ENCODE assay signal across 15 cellular contexts in the genomic region with DNA sequence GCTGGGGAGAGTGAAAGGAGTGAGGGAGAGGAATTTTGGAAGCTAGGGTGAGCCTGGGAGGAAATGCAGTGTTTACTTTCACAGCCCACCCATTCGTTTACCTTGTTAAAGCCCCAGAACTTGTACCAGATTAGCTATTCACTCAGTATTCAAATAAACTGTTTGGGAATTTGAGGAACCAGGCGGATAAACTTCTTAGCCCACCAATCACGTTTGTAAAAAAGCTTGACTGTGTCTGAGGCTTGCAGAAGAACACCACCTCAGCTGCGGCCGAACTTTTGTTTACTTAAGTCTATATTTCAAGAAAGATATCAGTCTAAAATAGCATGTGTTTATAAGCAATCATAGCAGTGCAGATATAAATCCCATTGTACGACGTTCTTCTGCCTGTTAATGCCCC.
"Had no signal": no experiment of that assay in that cellular context is flagged by ENCODE, and none has a peak within 500 bp of the region (broad histone marks: within the 10 kb centered on the region; RNA-seq: fewer than 3 reads in every experiment).

No MANE protein-coding gene starts in this region.

- H3K4me3 Mint-ChIP-seq: activated CD4-positive, alpha-beta T cell treated with anti-CD3 and anti-CD28 coated beads, Interleukin-2, amount 10 ng/mL, durations not matched to agents 7 days and 5 days; activated naive CD8-positive, alpha-beta T cell treated with anti-CD3 and anti-CD28 coated beads for 36 hours; dendritic cell treated with granulocyte-macrophage colony-stimulating factor and Interleukin-4, amounts not matched to agents 40 ng/mL and 50 ng/mL, for 4 days; immature natural killer cell had no signal

- H3K4me1 ChIP-seq: testis had no signal

- H3K36me3 ChIP-seq: lower lobe of right lung had no signal

- ATAC-seq: lower lobe of right lung; stimulated activated naive CD8-positive, alpha-beta T cell treated with anti-CD3 and anti-CD28 coated beads, Interleukin-15, Interleukin-2, amounts not matched to agents 100 U/mL and 50 U/mL, for 24 hours had no signal

- H3K36me3 Mint-ChIP-seq: activated naive CD8-positive, alpha-beta T cell treated with anti-CD3 and anti-CD28 coated beads for 36 hours; immature natural killer cell had no signal

- H3K27me3 ChIP-seq: testis had no signal

- H3K4me3 ChIP-seq: lower lobe of right lung, skin epidermis, testis had no signal

- H3K9me3 ChIP-seq: lower lobe of right lung, testis had no signal

- H3K27ac ChIP-seq: lower lobe of right lung, skin epidermis, testis had no signal

- H3K27ac Mint-ChIP-seq: activated CD4-positive, alpha-beta T cell treated with anti-CD3 and anti-CD28 coated beads, Interleukin-2, amount 10 ng/mL, durations not matched to agents 7 days and 5 days; activated naive CD8-positive, alpha-beta T cell treated with anti-CD3 and anti-CD28 coated beads for 36 hours; dendritic cell treated with granulocyte-macrophage colony-stimulating factor and Interleukin-4, amounts not matched to agents 40 ng/mL and 50 ng/mL, for 4 days; immature natural killer cell had no signal

- DNase-seq: activated CD4-positive, alpha-beta T cell treated with anti-CD3 and anti-CD28 coated beads, Interleukin-2, amount 10 ng/mL, durations not matched to agents 7 days and 5 days; activated CD8-positive, alpha-beta memory T cell treated with anti-CD3 and anti-CD28 coated beads for 24 hours; activated gamma-delta T cell treated with Interleukin-2 at 50 U/mL for 16 hours; activated naive CD8-positive, alpha-beta T cell treated with anti-CD3 and anti-CD28 coated beads for 36 hours; aorta; effector memory CD4-positive, alpha-beta T cell; head of caudate nucleus; immature natural killer cell; lower lobe of right lung; midbrain; retina; stimulated activated naive CD8-positive, alpha-beta T cell treated with anti-CD3 and anti-CD28 coated beads, Interleukin-15, Interleukin-2, amounts not matched to agents 100 U/mL and 50 U/mL, for 24 hours; testis had no signal

- H3K9me3 Mint-ChIP-seq: activated CD4-positive, alpha-beta T cell treated with anti-CD3 and anti-CD28 coated beads, Interleukin-2, amount 10 ng/mL, durations not matched to agents 7 days and 5 days; activated naive CD8-positive, alpha-beta T cell treated with anti-CD3 and anti-CD28 coated beads for 36 hours; dendritic cell treated with granulocyte-macrophage colony-stimulating factor and Interleukin-4, amounts not matched to agents 40 ng/mL and 50 ng/mL, for 4 days had no signal
